Comparison of ENCODE assay signal across 8 cellular contexts in the genomic region with DNA sequence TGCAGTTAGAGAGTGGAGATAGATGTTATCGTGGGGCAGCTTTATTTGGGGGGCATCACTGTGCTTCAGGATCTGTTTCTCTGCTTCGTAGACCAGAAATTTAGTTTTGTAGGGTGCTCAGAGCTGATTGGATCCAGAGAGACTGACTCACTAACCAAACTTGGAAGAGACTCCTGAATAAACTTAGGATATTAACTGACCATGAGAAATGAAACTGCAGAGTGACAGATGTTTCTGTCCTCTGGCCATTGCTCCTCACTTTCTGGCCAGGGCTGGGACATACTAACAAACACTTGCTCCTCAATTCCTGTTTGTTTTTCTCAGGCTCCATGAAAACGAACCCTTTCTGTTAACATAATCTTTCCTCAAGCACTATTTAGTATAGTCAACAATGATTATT. TPM values are rescaled to one million over a fixed set of nuclear protein-coding genes. Genes with fewer than 3 reads are reported as not detected.
DNase-seq lines count a peak whose midpoint lies in the region; ATAC-seq and TF ChIP-seq lines count a peak whose summit lies in the region.
"Had no signal": no experiment of that assay in that cellular context is flagged by ENCODE, and none has a peak within 500 bp of the region (broad histone marks: within the 10 kb centered on the region; RNA-seq: fewer than 3 reads in every experiment).

No MANE protein-coding gene starts in this region.

- H3K27me3 Mint-ChIP-seq in activated T-helper 17 cell treated with anti-CD3 and anti-CD28 coated beads, Interleukin-2, amount 50 U/mL, for 72 hours, result no peaks in the 10 kb centered on the region

- no peak overlapping the region for H3K4me3 ChIP-seq in hepatocyte

- H3K4me3 Mint-ChIP-seq in activated T-helper 17 cell treated with anti-CD3 and anti-CD28 coated beads, Interleukin-2, amount 50 U/mL, for 72 hours, result peak overlapping the region; percentile 22
- no peak overlapping the region for H3K4me3 Mint-ChIP-seq in stimulated activated effector memory CD8-positive, alpha-beta T cell treated with anti-CD3 and anti-CD28 coated beads, Interleukin-12 subunit alpha, Interleukin-12 subunit beta, amount 100 ng/mL, for 72 hours
- H3K4me3 Mint-ChIP-seq: activated naive CD4-positive, alpha-beta T cell treated with anti-CD3 and anti-CD28 coated beads for 36 hours had no signal

- H3K27me3 ChIP-seq in hepatocyte, result no peaks in the 10 kb centered on the region

- peaks cover 39% of the 10 kb centered on the region for H3K36me3 Mint-ChIP-seq in activated T-helper 17 cell treated with anti-CD3 and anti-CD28 coated beads, Interleukin-2, amount 50 U/mL, for 72 hours (ENCODE audit: low read depth)
- peaks cover 13% of the 10 kb centered on the region for H3K36me3 Mint-ChIP-seq in stimulated activated effector memory CD8-positive, alpha-beta T cell treated with anti-CD3 and anti-CD28 coated beads, Interleukin-12 subunit alpha, Interleukin-12 subunit beta, amount 100 ng/mL, for 72 hours

- H2AFZ ChIP-seq in hepatocyte, result no peak overlapping the region

- no peaks in the 10 kb centered on the region for H3K9me3 Mint-ChIP-seq in activated T-helper 17 cell treated with anti-CD3 and anti-CD28 coated beads, Interleukin-2, amount 50 U/mL, for 72 hours
- no peaks in the 10 kb centered on the region for H3K9me3 Mint-ChIP-seq in stimulated activated effector memory CD8-positive, alpha-beta T cell treated with anti-CD3 and anti-CD28 coated beads, Interleukin-12 subunit alpha, Interleukin-12 subunit beta, amount 100 ng/mL, for 72 hours
- H3K9me3 Mint-ChIP-seq: activated naive CD4-positive, alpha-beta T cell treated with anti-CD3 and anti-CD28 coated beads for 36 hours had no signal

- no peak for TF ChIP-seq CTCF in hepatocyte (IDR thresholded peaks at IDR 0.05; ENCODE audit: poor library complexity)

- no peak for ATAC-seq in activated T-helper 17 cell treated with anti-CD3 and anti-CD28 coated beads, Interleukin-2, amount 50 U/mL, for 72 hours (replicated peaks)
- no peak for ATAC-seq in stimulated activated effector memory CD8-positive, alpha-beta T cell treated with anti-CD3 and anti-CD28 coated beads, Interleukin-12 subunit alpha, Interleukin-12 subunit beta, amount 100 ng/mL, for 72 hours
- no peak for ATAC-seq in HG02981 (IDR thresholded peaks at IDR 0.05; ENCODE audit: unreplicated experiment)
- no peak for ATAC-seq in esophagus mucosa

- H3K9me3 ChIP-seq in hepatocyte (ENCODE audit: low read depth), result no peaks in the 10 kb centered on the region

- peak overlapping the region; percentile 15 for H3K27ac Mint-ChIP-seq in activated T-helper 17 cell treated with anti-CD3 and anti-CD28 coated beads, Interleukin-2, amount 50 U/mL, for 72 hours
- H3K27ac Mint-ChIP-seq in stimulated activated effector memory CD8-positive, alpha-beta T cell treated with anti-CD3 and anti-CD28 coated beads, Interleukin-12 subunit alpha, Interleukin-12 subunit beta, amount 100 ng/mL, for 72 hours, result peak overlapping the region; percentile 58
- H3K27ac Mint-ChIP-seq: activated naive CD4-positive, alpha-beta T cell treated with anti-CD3 and anti-CD28 coated beads for 36 hours had no signal

- H3K27ac ChIP-seq in hepatocyte, result peak overlapping the region; percentile 53

- peaks cover 41% of the 10 kb centered on the region for H3K4me1 Mint-ChIP-seq in activated T-helper 17 cell treated with anti-CD3 and anti-CD28 coated beads, Interleukin-2, amount 50 U/mL, for 72 hours
- peaks cover 58% of the 10 kb centered on the region for H3K4me1 Mint-ChIP-seq in stimulated activated effector memory CD8-positive, alpha-beta T cell treated with anti-CD3 and anti-CD28 coated beads, Interleukin-12 subunit alpha, Interleukin-12 subunit beta, amount 100 ng/mL, for 72 hours

- peaks cover 88% of the 10 kb centered on the region for H3K79me2 ChIP-seq in hepatocyte

- no peaks in the 10 kb centered on the region for H3K36me3 ChIP-seq in hepatocyte (replicated peaks; ENCODE audit: insufficient read depth, low read depth)

- peaks cover 82% of the 10 kb centered on the region for H4K20me1 ChIP-seq in hepatocyte (ENCODE audit: insufficient read depth, poor library complexity, severe bottlenecking)

- H3K4me1 ChIP-seq in hepatocyte (ENCODE audit: insufficient read depth), result peaks cover 49% of the 10 kb centered on the region

- no peaks in the 10 kb centered on the region for H3K9me2 ChIP-seq in hepatocyte (replicated peaks; ENCODE audit: insufficient read depth)

- H3K4me2 ChIP-seq in hepatocyte, result peak overlapping the region; percentile 13

- WGBS in hepatocyte (ENCODE audit: low lambda C conversion rate, missing lambda C conversion rate), result 54% methylated on average over 3 of the region's 3 CpGs

- DNase-seq in EH (ENCODE audit: low read depth) (peak; percentile 68), hepatocyte (ENCODE audit: low spot score) (no peak), NCI-H2029 (lab: John Stamatoyannopoulos, UW) (no peak)
- DNase-seq in stimulated activated effector memory CD8-positive, alpha-beta T cell treated with anti-CD3 and anti-CD28 coated beads, Interleukin-12 subunit alpha, Interleukin-12 subunit beta, amount 100 ng/mL, for 72 hours (ENCODE audit: low spot score in 2 of 2), result no peak
- DNase-seq: activated naive CD4-positive, alpha-beta T cell treated with anti-CD3 and anti-CD28 coated beads for 36 hours had no signal

RNA-seq across cellular contexts. Expression of a gene that starts 4.3 kb away (rescaled TPM):
- total RNA-seq in activated T-helper 17 cell treated with anti-CD3 and anti-CD28 coated beads, Interleukin-2, amount 50 U/mL, for 72 hours, result 10 to 100 TPM; 23.8 to 36.8 TPM
- total RNA-seq in hepatocyte, result 11.0 and 14.4 TPM in 2 replicates
- 14.4 and 17.6 TPM in 2 replicates for polyA plus RNA-seq in hepatocyte
- total RNA-seq in esophagus mucosa, result 12.6 TPM

RNA-seq across cellular contexts. Expression of a gene that starts 36.8 kb away (rescaled TPM):
- total RNA-seq in activated T-helper 17 cell treated with anti-CD3 and anti-CD28 coated beads, Interleukin-2, amount 50 U/mL, for 72 hours, result 100 to 1,000 TPM; 111 to 116 TPM
- 271 and 295 TPM in 2 replicates for total RNA-seq in hepatocyte
- polyA plus RNA-seq in hepatocyte, result 198 and 218 TPM in 2 replicates
- total RNA-seq in esophagus mucosa, result 65.4 TPM
